ENCODE assay signal across 28 cellular contexts in genomic region chr3:73863546-73864079, GRCh38.
"Had no signal": no experiment of that assay in that cellular context is flagged by ENCODE, and none has a peak within 500 bp of the region (broad histone marks: within the 10 kb centered on the region; RNA-seq: fewer than 3 reads in every experiment).

No MANE protein-coding gene starts in this region.

- H3K36me3 ChIP-seq: ascending aorta, cardiac muscle cell had no signal

- H3K27ac ChIP-seq: ascending aorta, cardiac muscle cell, VCaP had no signal

- ATAC-seq: activated CD8-positive, alpha-beta memory T cell treated with anti-CD3 and anti-CD28 coated beads, Interleukin-2, amount 10 ng/mL, durations not matched to agents 7 days and 5 days; activated CD8-positive, alpha-beta T cell treated with anti-CD3 and anti-CD28 coated beads for 36 hours; activated naive CD8-positive, alpha-beta T cell treated with anti-CD3 and anti-CD28 coated beads, Interleukin-2, amount 50 U/mL, for 24 hours had no signal

- DNase-seq: activated B cell treated with CpG ODN at 0.5 μM for 24 hours; activated CD4-positive, alpha-beta memory T cell treated with anti-CD3 and anti-CD28 coated beads for 36 hours; activated CD4-positive, alpha-beta T cell treated with anti-CD3 and anti-CD28 coated beads for 4 hours; activated CD4-positive, alpha-beta T cell treated with anti-CD3 and anti-CD28 coated beads, Interleukin-2, amount 10 ng/mL, durations not matched to agents 24 days and 14 days; activated CD4-positive, alpha-beta T cell treated with anti-CD3 and anti-CD28 coated beads, Interleukin-2, amount 50 U/mL, for 1 hour; activated CD4-positive, alpha-beta T cell treated with anti-CD3 and anti-CD28 coated beads, Interleukin-2, amount 50 U/mL, for 4 hours; activated CD4-positive, CD25-positive, alpha-beta regulatory T cell treated with anti-CD3 and anti-CD28 coated beads, Interleukin-2, amount 50 U/mL, for 72 hours; activated CD8-positive, alpha-beta memory T cell treated with anti-CD3 and anti-CD28 coated beads for 24 hours; activated CD8-positive, alpha-beta memory T cell treated with anti-CD3 and anti-CD28 coated beads, Interleukin-2, amount 10 ng/mL, durations not matched to agents 7 days and 5 days; activated CD8-positive, alpha-beta memory T cell treated with anti-CD3 and anti-CD28 coated beads, Interleukin-2, amount 50 U/mL, for 48 hours; activated CD8-positive, alpha-beta T cell treated with anti-CD3 and anti-CD28 coated beads for 36 hours; activated effector memory CD4-positive, alpha-beta T cell treated with Interleukin-2 at 50 U/mL for 16 hours; activated gamma-delta T cell; activated naive CD4-positive, alpha-beta T cell treated with anti-CD3 and anti-CD28 coated beads, Interleukin-2, amount 10 ng/mL, durations not matched to agents 7 days and 5 days; activated naive CD4-positive, alpha-beta T cell treated with Interleukin-2 at 50 U/mL for 16 hours; activated naive CD8-positive, alpha-beta T cell treated with anti-CD3 and anti-CD28 coated beads, Interleukin-2, amount 10 ng/mL, durations not matched to agents 7 days and 5 days; activated naive CD8-positive, alpha-beta T cell treated with anti-CD3 and anti-CD28 coated beads, Interleukin-2, amount 50 U/mL, for 24 hours; activated T-cell treated with anti-CD3 and anti-CD28 coated beads, Interleukin-2, amount 50 U/mL, for 24 hours; activated T-cell treated with anti-CD3 and anti-CD28 coated beads, Interleukin-2, amount 50 U/mL, for 48 hours; amygdala; anterior cingulate cortex; central memory CD4-positive, alpha-beta T cell; T-helper 1 cell; T-helper 2 cell; T-helper 9 cell had no signal

- H3K27me3 ChIP-seq: ascending aorta, cardiac muscle cell had no signal

- H3K9me3 ChIP-seq: ascending aorta had no signal

- H3K4me1 ChIP-seq: ascending aorta had no signal

- H3K4me3 ChIP-seq: ascending aorta, cardiac muscle cell had no signal
